Comparison of ENCODE assay signal across 8 cellular contexts in the genomic region with DNA sequence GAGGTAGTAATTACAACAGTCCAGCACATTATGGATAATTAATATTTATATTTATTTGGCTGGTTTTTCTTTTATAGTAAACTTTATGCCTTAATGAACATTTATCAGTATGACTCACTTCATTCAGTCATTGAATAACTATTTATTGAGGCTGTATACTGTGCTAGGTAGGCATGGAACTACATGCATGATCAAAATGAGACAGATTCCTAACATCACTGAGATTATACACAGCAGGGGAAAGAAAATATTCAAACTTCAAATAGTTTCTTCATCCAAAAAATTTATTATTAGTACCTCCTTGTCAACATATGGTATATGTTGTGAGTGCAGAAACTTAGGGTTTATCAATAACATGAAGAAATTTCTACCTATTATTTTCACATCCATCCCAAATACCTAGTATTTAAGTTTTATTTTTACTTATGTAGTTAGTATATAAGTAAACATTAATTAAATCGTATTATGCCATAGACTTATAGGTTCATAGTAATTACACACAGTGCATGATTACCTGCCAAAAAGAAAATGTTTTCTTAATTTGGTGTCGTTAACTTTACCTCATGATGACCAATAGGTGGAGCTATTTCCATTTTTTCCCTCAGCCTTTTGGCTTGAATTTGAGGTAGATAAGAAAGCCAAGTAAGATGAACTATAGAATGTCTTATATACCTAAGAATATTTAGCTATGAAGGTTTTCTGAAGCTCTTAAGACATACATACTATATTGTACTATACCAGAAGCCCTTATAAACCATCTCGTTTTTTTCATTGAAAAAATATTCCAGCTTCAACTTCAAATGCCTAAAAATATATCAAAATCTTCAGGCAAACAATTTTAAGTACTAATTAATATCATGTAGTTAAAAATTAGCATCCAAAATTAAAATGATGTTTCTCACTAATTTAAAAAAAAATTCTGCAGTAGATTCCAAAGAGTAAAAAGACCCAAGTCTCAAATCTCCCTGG. TPM values are rescaled to one million over a fixed set of nuclear protein-coding genes. Genes with fewer than 3 reads are reported as not detected.
DNase-seq lines count a peak whose midpoint lies in the region; ATAC-seq and TF ChIP-seq lines count a peak whose summit lies in the region.

No MANE protein-coding gene starts in this region.

- H3K4me3 Mint-ChIP-seq in CD8-positive, alpha-beta T cell: no peak overlapping the region

- no peaks in the 10 kb centered on the region for H3K27me3 Mint-ChIP-seq in CD8-positive, alpha-beta T cell (ENCODE audit: low read depth)

- peak; percentile 54 for ATAC-seq in CD8-positive, alpha-beta T cell
- peak; percentile 80 for ATAC-seq in GM19351 (IDR thresholded peaks at IDR 0.05; ENCODE audit: unreplicated experiment)
- ATAC-seq in GM18520 (IDR thresholded peaks at IDR 0.05; ENCODE audit: unreplicated experiment): no peak

- peak; percentile 79 for TF ChIP-seq CTCF in CD8-positive, alpha-beta T cell (IDR thresholded peaks at IDR 0.05)
- TF ChIP-seq CTCF in HL-60 (IDR thresholded peaks at IDR 0.05; ENCODE audit: insufficient read depth, low read length): peak; percentile 48
- peak; percentile 64 for TF ChIP-seq CTCF in choroid plexus epithelial cell (conservative IDR thresholded peaks at IDR 0.05; ENCODE audit: low read depth, low read length)

- H3K27ac ChIP-seq in CD8-positive, alpha-beta T cell (ENCODE audit: low read depth, low read length): no peak overlapping the region
- H3K27ac ChIP-seq in HL-60 (replicated peaks): no peak overlapping the region

- no peak overlapping the region for H3K9ac ChIP-seq in NT2/D1 (ENCODE audit: insufficient read length, low read depth)

- H3K4me3 ChIP-seq in CD8-positive, alpha-beta T cell (ENCODE audit: low read depth, low read length): no peak overlapping the region
- no peak overlapping the region for H3K4me3 ChIP-seq in HL-60 (replicated peaks; ENCODE audit: insufficient read depth, low read length)
- no peak overlapping the region for H3K4me3 ChIP-seq in NT2/D1 (ENCODE audit: insufficient read length, low read depth)
- H3K4me3 ChIP-seq in choroid plexus epithelial cell (ENCODE audit: low read depth, low read length): no peak overlapping the region

- H3K9me3 Mint-ChIP-seq in CD8-positive, alpha-beta T cell: no peaks in the 10 kb centered on the region

- no peaks in the 10 kb centered on the region for H3K36me3 ChIP-seq in CD8-positive, alpha-beta T cell (ENCODE audit: insufficient read depth, low read length)
- H3K36me3 ChIP-seq in NT2/D1 (ENCODE audit: insufficient read depth, insufficient read length, low read length): no peaks in the 10 kb centered on the region

- H3K27ac Mint-ChIP-seq in CD8-positive, alpha-beta T cell: no peak overlapping the region

- CTCF ChIA-PET in CD8-positive, alpha-beta T cell (lab: Charles Lee): interaction anchor here (0.6 to 1.9 kb wide), 12 partner anchors 8 to 480 kb away, joined by 3 to 8 read pairs (median 3); a partner anchor contains a TSS

- H3K4me1 Mint-ChIP-seq in CD8-positive, alpha-beta T cell (ENCODE audit: low read depth): no peaks in the 10 kb centered on the region

- no peaks in the 10 kb centered on the region for H3K27me3 ChIP-seq in CD8-positive, alpha-beta T cell (ENCODE audit: insufficient read depth, low read length)
- H3K27me3 ChIP-seq in HL-60 (ENCODE audit: insufficient read depth, poor library complexity, severe bottlenecking): no peaks in the 10 kb centered on the region
- H3K27me3 ChIP-seq in NT2/D1 (ENCODE audit: insufficient read depth, insufficient read length): no peaks in the 10 kb centered on the region

- POLR2A ChIA-PET in CD8-positive, alpha-beta T cell (lab: Charles Lee): interaction anchor here (0.6 kb wide), 1 partner anchor 1748 kb away, joined by 7 read pairs; no protein-coding TSS in a partner anchor

- H3K4me1 ChIP-seq in CD8-positive, alpha-beta T cell (ENCODE audit: insufficient read depth, low read length): no peaks in the 10 kb centered on the region
- H3K4me1 ChIP-seq in NT2/D1 (ENCODE audit: insufficient read depth, insufficient read length): no peaks in the 10 kb centered on the region

- intact Hi-C loops in CD8-positive, alpha-beta T cell (cut with DNase I, micrococcal nuclease): loop anchor here (1.0 to 2.0 kb wide), 4 partner anchors 12 to 232 kb away; no protein-coding TSS in a partner anchor

- H3K9me3 ChIP-seq in CD8-positive, alpha-beta T cell (ENCODE audit: low read length): no peaks in the 10 kb centered on the region
- H3K9me3 ChIP-seq in NT2/D1 (ENCODE audit: insufficient read depth, low read length): no peaks in the 10 kb centered on the region

- DNase-seq in CD8-positive, alpha-beta T cell: no peak
- DNase-seq in HL-60 (ENCODE audit: low read depth in 1 of 2, low spot score in 1 of 2): peak in 1 of 2 experiments; percentile 29
- peak; percentile 40 for DNase-seq in NT2/D1 (ENCODE audit: low read depth, low spot score)
- DNase-seq in choroid plexus epithelial cell (ENCODE audit: low read depth): peak; percentile 82
- DNase-seq in lung microvascular endothelial cell (ENCODE audit: low read depth in 2 of 2): peak; percentile 71 to 74
- no peak for DNase-seq in GOT3 (lab: John Stamatoyannopoulos, UW)

- no peaks in the 10 kb centered on the region for H3K36me3 Mint-ChIP-seq in CD8-positive, alpha-beta T cell

RNA-seq across cellular contexts. Expression of a gene that starts 12.5 kb away (rescaled TPM):
- total RNA-seq in CD8-positive, alpha-beta T cell: 10 to 100 TPM; 19.4 to 27.1 TPM
- total RNA-seq in lung microvascular endothelial cell: 121 and 126 TPM in 2 replicates

RNA-seq across cellular contexts. Expression of a gene that starts 53.5 kb away (rescaled TPM):
- 100 to 1,000 TPM; 221 to 229 TPM for total RNA-seq in CD8-positive, alpha-beta T cell
- 194 and 200 TPM in 2 replicates for total RNA-seq in lung microvascular endothelial cell

Comparison
In these comparisons a context has a peak if more than half of its experiments do, and no peak if none do; other contexts are left out.
1. DNase-seq: peak in NT2/D1 (single experiment), choroid plexus epithelial cell (single experiment) and lung microvascular endothelial cell (2 of 2); none in CD8-positive, alpha-beta T cell (0 of 7) and GOT3 (single experiment).
2. Peak in every context shown above with its lines, with median percentiles within 50 percentile points of each other: CTCF ChIP-seq.